ENCODE assay signal across 8 cellular contexts in genomic region chr18:57077786-57078552, GRCh38.
DNase-seq lines count a peak whose midpoint lies in the region; ATAC-seq and TF ChIP-seq lines count a peak whose summit lies in the region.

No MANE protein-coding gene starts in this region.

- intact Hi-C loops in activated CD8-positive, alpha-beta T cell treated with anti-CD3 and anti-CD28 coated beads for 36 hours (cut with micrococcal nuclease): no loop called here

- no peaks in the 10 kb centered on the region for H3K4me1 ChIP-seq in HAP-1

- no peaks in the 10 kb centered on the region for H3K27me3 ChIP-seq in HAP-1 (ENCODE audit: low read depth)

- CTCF ChIA-PET in activated CD8-positive, alpha-beta T cell treated with anti-CD3 and anti-CD28 coated beads for 36 hours (lab: Charles Lee): no interaction called here

- peaks cover 15% of the 10 kb centered on the region for H3K27me3 Mint-ChIP-seq in activated CD8-positive, alpha-beta T cell treated with anti-CD3 and anti-CD28 coated beads for 36 hours

- no peaks in the 10 kb centered on the region for H3K36me3 ChIP-seq in HAP-1 (replicated peaks)

- peak; percentile 29 for TF ChIP-seq CTCF in activated CD8-positive, alpha-beta T cell treated with anti-CD3 and anti-CD28 coated beads for 36 hours (IDR thresholded peaks at IDR 0.05)

- in situ Hi-C loops in HAP-1 (cut with MboI; ENCODE audit: low sequenced_read_pairs): no loop called here

- H3K27ac Mint-ChIP-seq in activated CD8-positive, alpha-beta T cell treated with anti-CD3 and anti-CD28 coated beads for 36 hours: peak overlapping the region; percentile 75

- no peak overlapping the region for H3K4me3 ChIP-seq in HAP-1

- POLR2A ChIA-PET in activated CD8-positive, alpha-beta T cell treated with anti-CD3 and anti-CD28 coated beads for 36 hours (lab: Charles Lee): no interaction called here

- peak; percentile 91 for ATAC-seq in HG03108 (IDR thresholded peaks at IDR 0.05; ENCODE audit: unreplicated experiment)
- peak; percentile 90 for ATAC-seq in activated CD8-positive, alpha-beta T cell treated with anti-CD3 and anti-CD28 coated beads for 36 hours

- H3K4me3 Mint-ChIP-seq in activated CD8-positive, alpha-beta T cell treated with anti-CD3 and anti-CD28 coated beads for 36 hours: peak overlapping the region; percentile 21

- no peaks in the 10 kb centered on the region for H3K9me3 ChIP-seq in HAP-1

- DNase-seq in CD1c-positive myeloid dendritic cell (ENCODE audit: extremely low spot score) (peak; percentile 62), GM19238 (ENCODE audit: insufficient read length, low spot score) (peak; percentile 53), HAP-1 (ENCODE audit: low spot score in 2 of 2) (no peak), GM03348 (ENCODE audit: low spot score) (no peak), COLO668 (lab: John Stamatoyannopoulos, UW; ENCODE audit: unreplicated experiment) (no peak), nucleus accumbens (lab: John Stamatoyannopoulos, UW) (no peak)
- DNase-seq in activated CD8-positive, alpha-beta T cell treated with anti-CD3 and anti-CD28 coated beads for 36 hours: peak; percentile 90

- no peaks in the 10 kb centered on the region for H3K36me3 Mint-ChIP-seq in activated CD8-positive, alpha-beta T cell treated with anti-CD3 and anti-CD28 coated beads for 36 hours (ENCODE audit: low read depth)

- peaks cover 8% of the 10 kb centered on the region for H3K9me3 Mint-ChIP-seq in activated CD8-positive, alpha-beta T cell treated with anti-CD3 and anti-CD28 coated beads for 36 hours

- H3K4me1 Mint-ChIP-seq in activated CD8-positive, alpha-beta T cell treated with anti-CD3 and anti-CD28 coated beads for 36 hours (ENCODE audit: low read depth): peaks cover 36% of the 10 kb centered on the region

Comparison
In these comparisons a context has a peak if more than half of its experiments do, and no peak if none do; other contexts are left out.
1. DNase-seq: peak in CD1c-positive myeloid dendritic cell (single experiment), GM19238 (single experiment) and activated CD8-positive, alpha-beta T cell treated with anti-CD3 and anti-CD28 coated beads for 36 hours (single experiment); none in HAP-1 (0 of 2), GM03348 (single experiment), COLO668 (single experiment) and nucleus accumbens (0 of 56).